Comparison of ENCODE assay signal across 1 cellular context in the genomic region with DNA sequence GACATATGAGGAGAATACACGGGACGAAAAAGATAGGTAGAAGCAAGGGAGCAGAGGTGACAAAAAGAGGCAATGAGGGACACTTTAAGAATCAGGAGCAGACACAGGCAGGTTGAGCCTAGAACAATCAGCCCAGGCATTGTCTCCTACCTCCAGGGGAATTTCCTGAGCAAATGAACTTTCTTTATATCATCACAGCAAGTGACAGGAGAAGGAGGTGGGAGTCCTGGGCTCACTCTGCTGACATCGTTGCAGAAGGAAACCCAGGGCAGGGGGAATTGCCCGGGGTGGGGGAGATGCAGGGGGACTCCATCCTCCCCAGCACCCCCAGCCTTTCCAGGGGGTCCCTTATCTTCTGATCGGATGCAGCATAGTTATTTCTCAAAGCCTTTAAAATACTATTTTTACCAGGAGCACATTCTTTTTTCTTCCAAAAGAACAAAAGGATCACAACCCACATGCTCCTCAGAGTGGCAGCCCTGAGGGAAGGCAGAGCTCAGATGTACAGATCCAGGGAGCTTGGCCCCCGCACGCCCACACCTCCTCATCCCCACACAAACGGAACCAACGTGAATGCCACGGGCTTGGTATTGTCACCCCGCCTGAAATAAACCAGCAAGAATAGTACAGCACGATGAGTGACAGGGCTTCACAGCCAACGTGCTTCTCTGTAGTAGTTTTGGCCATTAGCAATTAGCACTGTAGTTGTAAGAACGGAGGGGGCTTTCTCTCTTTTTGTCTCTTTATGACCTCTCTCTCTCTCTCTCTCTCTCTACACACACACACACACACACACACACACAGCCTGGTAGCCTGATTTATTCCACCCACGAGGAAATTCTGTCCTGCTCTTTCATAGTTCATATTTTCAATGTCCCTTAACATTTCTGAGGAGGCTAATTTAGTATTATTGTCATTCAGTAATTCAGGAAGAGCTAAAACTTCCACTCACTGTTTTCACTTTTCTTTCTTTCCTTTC.
TF ChIP-seq lines count a peak whose summit lies in the region.

No MANE protein-coding gene starts in this region.

TF ChIP-seq in SK-N-SH, 30 proteins besides CTCF, POLR2A, EP300 and RAD21 (continued from another document):
- TF ChIP-seq, protein P1, sequence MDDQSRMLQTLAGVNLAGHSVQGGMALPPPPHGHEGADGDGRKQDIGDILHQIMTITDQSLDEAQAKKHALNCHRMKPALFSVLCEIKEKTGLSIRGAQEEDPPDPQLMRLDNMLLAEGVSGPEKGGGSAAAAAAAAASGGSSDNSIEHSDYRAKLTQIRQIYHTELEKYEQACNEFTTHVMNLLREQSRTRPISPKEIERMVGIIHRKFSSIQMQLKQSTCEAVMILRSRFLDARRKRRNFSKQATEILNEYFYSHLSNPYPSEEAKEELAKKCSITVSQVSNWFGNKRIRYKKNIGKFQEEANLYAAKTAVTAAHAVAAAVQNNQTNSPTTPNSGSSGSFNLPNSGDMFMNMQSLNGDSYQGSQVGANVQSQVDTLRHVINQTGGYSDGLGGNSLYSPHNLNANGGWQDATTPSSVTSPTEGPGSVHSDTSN (IDR thresholded peaks at IDR 0.05) = no peak
